Comparison of ENCODE assay signal across 1 cellular context in the genomic region with DNA sequence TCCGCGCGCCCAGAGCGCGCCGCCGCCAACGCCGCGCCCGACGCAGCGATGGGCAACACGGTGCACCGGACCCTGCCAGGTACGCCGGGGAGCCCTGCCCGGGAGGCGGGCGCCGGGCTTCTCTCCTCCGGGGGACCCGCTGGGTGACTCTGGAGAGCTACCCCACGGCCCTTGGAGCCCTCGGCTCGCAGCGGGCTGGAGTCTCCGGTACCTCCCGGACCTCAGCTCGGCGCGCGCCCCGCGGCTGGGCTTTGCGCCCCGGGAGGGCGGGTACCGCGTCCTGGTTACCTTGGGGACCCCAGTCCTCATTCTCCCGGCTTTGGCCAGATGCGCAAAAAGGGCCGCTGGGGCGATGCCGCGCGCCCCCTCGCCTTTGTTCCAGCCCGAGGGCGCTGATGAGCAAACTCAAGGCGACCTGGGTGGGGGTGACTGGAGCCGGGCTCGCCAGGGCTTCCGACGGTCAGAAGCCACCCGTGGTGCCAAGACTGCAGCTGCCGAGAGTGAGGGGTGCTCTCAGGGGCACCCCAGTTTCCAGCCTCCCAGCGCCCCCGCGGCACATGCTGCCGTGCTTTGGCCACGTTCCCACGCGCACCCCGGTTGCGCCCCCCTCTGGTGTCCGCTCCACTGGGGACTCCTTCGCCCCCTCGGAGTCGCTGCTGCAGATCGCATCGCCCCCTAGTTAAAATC.
TF ChIP-seq lines count a peak whose summit lies in the region.

No MANE protein-coding gene starts in this region.

TF ChIP-seq in HepG2, 621 proteins besides CTCF, POLR2A, EP300 and RAD21 (continued from another document):
- TF ChIP-seq, protein P1, sequence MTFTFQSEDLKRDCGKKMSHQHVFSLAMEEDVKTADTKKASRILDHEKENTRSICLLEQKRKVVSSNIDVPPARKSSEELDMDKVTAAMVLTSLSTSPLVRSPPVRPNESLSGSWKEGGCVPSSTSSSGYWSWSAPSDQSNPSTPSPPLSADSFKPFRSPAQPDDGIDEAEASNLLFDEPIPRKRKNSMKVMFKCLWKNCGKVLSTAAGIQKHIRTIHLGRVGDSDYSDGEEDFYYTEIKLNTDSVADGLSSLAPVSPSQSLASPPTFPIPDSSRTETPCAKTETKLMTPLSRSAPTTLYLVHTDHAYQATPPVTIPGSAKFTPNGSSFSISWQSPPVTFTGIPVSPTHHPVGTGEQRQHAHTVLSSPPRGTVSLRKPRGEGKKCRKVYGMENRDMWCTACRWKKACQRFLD (CRISPR knock-in tag; IDR thresholded peaks at IDR 0.05; ENCODE audit: borderline replicate concordance), result no peak
- TF ChIP-seq, protein P2, sequence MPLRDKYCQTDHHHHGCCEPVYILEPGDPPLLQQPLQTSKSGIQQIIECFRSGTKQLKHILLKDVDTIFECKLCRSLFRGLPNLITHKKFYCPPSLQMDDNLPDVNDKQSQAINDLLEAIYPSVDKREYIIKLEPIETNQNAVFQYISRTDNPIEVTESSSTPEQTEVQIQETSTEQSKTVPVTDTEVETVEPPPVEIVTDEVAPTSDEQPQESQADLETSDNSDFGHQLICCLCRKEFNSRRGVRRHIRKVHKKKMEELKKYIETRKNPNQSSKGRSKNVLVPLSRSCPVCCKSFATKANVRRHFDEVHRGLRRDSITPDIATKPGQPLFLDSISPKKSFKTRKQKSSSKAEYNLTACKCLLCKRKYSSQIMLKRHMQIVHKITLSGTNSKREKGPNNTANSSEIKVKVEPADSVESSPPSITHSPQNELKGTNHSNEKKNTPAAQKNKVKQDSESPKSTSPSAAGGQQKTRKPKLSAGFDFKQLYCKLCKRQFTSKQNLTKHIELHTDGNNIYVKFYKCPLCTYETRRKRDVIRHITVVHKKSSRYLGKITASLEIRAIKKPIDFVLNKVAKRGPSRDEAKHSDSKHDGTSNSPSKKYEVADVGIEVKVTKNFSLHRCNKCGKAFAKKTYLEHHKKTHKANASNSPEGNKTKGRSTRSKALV (CRISPR knock-in tag; IDR thresholded peaks at IDR 0.05), result peak; percentile 89
- TF ChIP-seq, protein P3, sequence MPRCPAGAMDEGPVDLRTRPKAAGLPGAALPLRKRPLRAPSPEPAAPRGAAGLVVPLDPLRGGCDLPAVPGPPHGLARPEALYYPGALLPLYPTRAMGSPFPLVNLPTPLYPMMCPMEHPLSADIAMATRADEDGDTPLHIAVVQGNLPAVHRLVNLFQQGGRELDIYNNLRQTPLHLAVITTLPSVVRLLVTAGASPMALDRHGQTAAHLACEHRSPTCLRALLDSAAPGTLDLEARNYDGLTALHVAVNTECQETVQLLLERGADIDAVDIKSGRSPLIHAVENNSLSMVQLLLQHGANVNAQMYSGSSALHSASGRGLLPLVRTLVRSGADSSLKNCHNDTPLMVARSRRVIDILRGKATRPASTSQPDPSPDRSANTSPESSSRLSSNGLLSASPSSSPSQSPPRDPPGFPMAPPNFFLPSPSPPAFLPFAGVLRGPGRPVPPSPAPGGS (CRISPR knock-in tag; IDR thresholded peaks at IDR 0.05), result 0 out of 2 replicates have a peak, but pooled peaks have one; percentile 23
- TF ChIP-seq PTBP1 (IDR thresholded peaks at IDR 0.05; ENCODE audit: low read depth, low read length, poor library complexity, severe bottlenecking) (no peak), ZNF121 (CRISPR knock-in tag; IDR thresholded peaks at IDR 0.05) (no peak), JUN (CRISPR knock-in tag; IDR thresholded peaks at IDR 0.05) (no peak), DMAP1 (CRISPR knock-in tag; IDR thresholded peaks at IDR 0.05) (no peak), HMG20A (CRISPR knock-in tag; IDR thresholded peaks at IDR 0.05; ENCODE audit: borderline replicate concordance) (no peak), ISX (CRISPR knock-in tag; conservative IDR thresholded peaks at IDR 0.05) (no peak), NR2C2 (CRISPR knock-in tag; IDR thresholded peaks at IDR 0.05; ENCODE audit: borderline replicate concordance) (no peak), GABPA (IDR thresholded peaks at IDR 0.05; ENCODE audit: low read depth, low read length) (no peak), GABPA (CRISPR knock-in tag; IDR thresholded peaks at IDR 0.05; ENCODE audit: low read depth) (no peak), ZNF224 (CRISPR knock-in tag; IDR thresholded peaks at IDR 0.05) (no peak)
- TF ChIP-seq, protein P4, sequence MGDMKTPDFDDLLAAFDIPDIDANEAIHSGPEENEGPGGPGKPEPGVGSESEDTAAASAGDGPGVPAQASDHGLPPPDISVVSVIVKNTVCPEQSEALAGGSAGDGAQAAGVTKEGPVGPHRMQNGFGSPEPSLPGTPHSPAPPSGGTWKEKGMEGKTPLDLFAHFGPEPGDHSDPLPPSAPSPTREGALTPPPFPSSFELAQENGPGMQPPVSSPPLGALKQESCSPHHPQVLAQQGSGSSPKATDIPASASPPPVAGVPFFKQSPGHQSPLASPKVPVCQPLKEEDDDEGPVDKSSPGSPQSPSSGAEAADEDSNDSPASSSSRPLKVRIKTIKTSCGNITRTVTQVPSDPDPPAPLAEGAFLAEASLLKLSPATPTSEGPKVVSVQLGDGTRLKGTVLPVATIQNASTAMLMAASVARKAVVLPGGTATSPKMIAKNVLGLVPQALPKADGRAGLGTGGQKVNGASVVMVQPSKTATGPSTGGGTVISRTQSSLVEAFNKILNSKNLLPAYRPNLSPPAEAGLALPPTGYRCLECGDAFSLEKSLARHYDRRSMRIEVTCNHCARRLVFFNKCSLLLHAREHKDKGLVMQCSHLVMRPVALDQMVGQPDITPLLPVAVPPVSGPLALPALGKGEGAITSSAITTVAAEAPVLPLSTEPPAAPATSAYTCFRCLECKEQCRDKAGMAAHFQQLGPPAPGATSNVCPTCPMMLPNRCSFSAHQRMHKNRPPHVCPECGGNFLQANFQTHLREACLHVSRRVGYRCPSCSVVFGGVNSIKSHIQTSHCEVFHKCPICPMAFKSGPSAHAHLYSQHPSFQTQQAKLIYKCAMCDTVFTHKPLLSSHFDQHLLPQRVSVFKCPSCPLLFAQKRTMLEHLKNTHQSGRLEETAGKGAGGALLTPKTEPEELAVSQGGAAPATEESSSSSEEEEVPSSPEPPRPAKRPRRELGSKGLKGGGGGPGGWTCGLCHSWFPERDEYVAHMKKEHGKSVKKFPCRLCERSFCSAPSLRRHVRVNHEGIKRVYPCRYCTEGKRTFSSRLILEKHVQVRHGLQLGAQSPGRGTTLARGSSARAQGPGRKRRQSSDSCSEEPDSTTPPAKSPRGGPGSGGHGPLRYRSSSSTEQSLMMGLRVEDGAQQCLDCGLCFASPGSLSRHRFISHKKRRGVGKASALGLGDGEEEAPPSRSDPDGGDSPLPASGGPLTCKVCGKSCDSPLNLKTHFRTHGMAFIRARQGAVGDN (CRISPR knock-in tag; IDR thresholded peaks at IDR 0.05), result peak; percentile 8; the same call in 1 of the 2 replicates
- TF ChIP-seq, protein P5, sequence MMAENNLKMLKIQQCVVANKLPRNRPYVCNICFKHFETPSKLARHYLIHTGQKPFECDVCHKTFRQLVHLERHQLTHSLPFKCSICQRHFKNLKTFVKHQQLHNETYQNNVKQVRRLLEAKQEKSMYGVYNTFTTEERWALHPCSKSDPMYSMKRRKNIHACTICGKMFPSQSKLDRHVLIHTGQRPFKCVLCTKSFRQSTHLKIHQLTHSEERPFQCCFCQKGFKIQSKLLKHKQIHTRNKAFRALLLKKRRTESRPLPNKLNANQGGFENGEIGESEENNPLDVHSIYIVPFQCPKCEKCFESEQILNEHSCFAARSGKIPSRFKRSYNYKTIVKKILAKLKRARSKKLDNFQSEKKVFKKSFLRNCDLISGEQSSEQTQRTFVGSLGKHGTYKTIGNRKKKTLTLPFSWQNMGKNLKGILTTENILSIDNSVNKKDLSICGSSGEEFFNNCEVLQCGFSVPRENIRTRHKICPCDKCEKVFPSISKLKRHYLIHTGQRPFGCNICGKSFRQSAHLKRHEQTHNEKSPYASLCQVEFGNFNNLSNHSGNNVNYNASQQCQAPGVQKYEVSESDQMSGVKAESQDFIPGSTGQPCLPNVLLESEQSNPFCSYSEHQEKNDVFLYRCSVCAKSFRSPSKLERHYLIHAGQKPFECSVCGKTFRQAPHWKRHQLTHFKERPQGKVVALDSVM (CRISPR knock-in tag; IDR thresholded peaks at IDR 0.05), result no peak
